In genomic region chr14:97977711-97978261, GRCh38 we compare ENCODE assay signal across 9 cellular contexts.
A peak's percentile ranks its signal among the peaks of the same experiment; 100 is the strongest.
DNase-seq lines count a peak whose midpoint lies in the region; ATAC-seq, FAIRE-seq and TF ChIP-seq lines count a peak whose summit lies in the region.
"Had no signal": no experiment of that assay in that cellular context is flagged by ENCODE, and none has a peak within 500 bp of the region (broad histone marks: within the 10 kb centered on the region; RNA-seq: fewer than 3 reads in every experiment).

No MANE protein-coding gene starts in this region.

- TF ChIP-seq CTCF in Loucy (conservative IDR thresholded peaks at IDR 0.05; ENCODE audit: low read length), result no peak
- no peak for TF ChIP-seq CTCF in bronchial epithelial cell (IDR thresholded peaks at IDR 0.05; ENCODE audit: insufficient read depth, low read length, severe bottlenecking)
- no peak for TF ChIP-seq CTCF in MM.1S (IDR thresholded peaks at IDR 0.05; ENCODE audit: low read length)

- H3K9ac ChIP-seq in Loucy (ENCODE audit: low read depth, low read length, poor library complexity, severe bottlenecking) (peak overlapping the region; percentile 85), muscle layer of colon (ENCODE audit: low read length) (peak overlapping the region; percentile 37), MM.1S (ENCODE audit: low read length) (no peak overlapping the region)

- H3K36me3 ChIP-seq in Loucy (ENCODE audit: insufficient read depth, low read length) (no peaks in the 10 kb centered on the region), bronchial epithelial cell (ENCODE audit: control insufficient read depth, insufficient read depth, low read length) (no peaks in the 10 kb centered on the region), muscle layer of colon (ENCODE audit: insufficient read depth, low read length) (no peaks in the 10 kb centered on the region), MM.1S (replicated peaks; ENCODE audit: insufficient read depth, low read length) (no peaks in the 10 kb centered on the region)

- H4K20me1 ChIP-seq in Loucy (ENCODE audit: insufficient read depth, low read length, poor library complexity, severe bottlenecking) (no peaks in the 10 kb centered on the region), MM.1S (ENCODE audit: insufficient read depth, low read length) (no peaks in the 10 kb centered on the region)

- H3K79me2 ChIP-seq in Loucy (ENCODE audit: insufficient read depth, low read length), result peaks cover 27% of the 10 kb centered on the region
- no peaks in the 10 kb centered on the region for H3K79me2 ChIP-seq in MM.1S (ENCODE audit: low read length)

- ATAC-seq in HG03159 (IDR thresholded peaks at IDR 0.05; ENCODE audit: unreplicated experiment), result no peak

- H3K9me2 ChIP-seq in Loucy (replicated peaks; ENCODE audit: low read depth, low read length), result no peaks in the 10 kb centered on the region
- no peaks in the 10 kb centered on the region for H3K9me2 ChIP-seq in MM.1S (replicated peaks; ENCODE audit: insufficient read depth, low read length)

- H3K4me1 ChIP-seq in Loucy (ENCODE audit: insufficient read depth, low read length, poor library complexity, severe bottlenecking) (peaks cover 57% of the 10 kb centered on the region), muscle layer of colon (ENCODE audit: insufficient read depth, low read length) (peaks cover 40% of the 10 kb centered on the region), MM.1S (ENCODE audit: low read length) (no peaks in the 10 kb centered on the region)

- H2AFZ ChIP-seq in Loucy (ENCODE audit: low read length) (peak overlapping the region; percentile 88), MM.1S (ENCODE audit: low read length) (no peak overlapping the region)

- no peaks in the 10 kb centered on the region for H3F3A ChIP-seq in Loucy (ENCODE audit: low read depth)
- H3F3A ChIP-seq in MM.1S (ENCODE audit: insufficient read depth, low read length), result no peaks in the 10 kb centered on the region

- H3K9me3 ChIP-seq in Loucy (ENCODE audit: insufficient read depth, low read depth, low read length), result no peaks in the 10 kb centered on the region
- H3K9me3 ChIP-seq in muscle layer of colon (ENCODE audit: low read length), result no peaks in the 10 kb centered on the region
- H3K9me3 ChIP-seq in MM.1S (replicated peaks; ENCODE audit: insufficient read depth, low read length), result no peaks in the 10 kb centered on the region

- peak overlapping the region; percentile 91 for H3K4me2 ChIP-seq in Loucy (ENCODE audit: low read depth, low read length, poor library complexity, severe bottlenecking)
- H3K4me2 ChIP-seq in MM.1S (ENCODE audit: low read depth, low read length), result no peak overlapping the region

- peak; percentile 65 for DNase-seq in activated CD4-positive, alpha-beta T cell treated with anti-CD3 and anti-CD28 coated beads for 1 hour
- DNase-seq in bronchial epithelial cell (ENCODE audit: low read depth), result peak; percentile 72
- DNase-seq in stimulated activated CD8-positive, alpha-beta memory T cell treated with anti-CD3 and anti-CD28 coated beads, Interleukin-4, amount 100 ng/mL, for 4 hours (ENCODE audit: low read depth in 2 of 2, low spot score in 1 of 2), result peak; percentile 39 to 55
- no peak for DNase-seq in NCI-H187 treated with DMSO at 0.1 percent for 48 hours (lab: John Stamatoyannopoulos, UW)
- DNase-seq in MM.1S, result no peak

- no peak for FAIRE-seq in bronchial epithelial cell (lab: Jason Lieb, UNC)
- FAIRE-seq: H1 had no signal

- H3K27ac ChIP-seq in muscle layer of colon (ENCODE audit: low read depth, low read length) (peak overlapping the region; percentile 65), MM.1S (ENCODE audit: low read length) (no peak overlapping the region)

- peak overlapping the region; percentile 81 for H3K4me3 ChIP-seq in Loucy (ENCODE audit: low read length, poor library complexity, severe bottlenecking)
- H3K4me3 ChIP-seq in bronchial epithelial cell (ENCODE audit: low read depth, low read length), result peak overlapping the region; percentile 22
- peak overlapping the region; percentile 39 to 70 for H3K4me3 ChIP-seq in muscle layer of colon (ENCODE audit: low read depth in 1 of 2, low read length in 2 of 2)
- no peak overlapping the region for H3K4me3 ChIP-seq in MM.1S (ENCODE audit: low read length)

- no peaks in the 10 kb centered on the region for H3K27me3 ChIP-seq in Loucy (ENCODE audit: insufficient read depth, low read length, poor library complexity, severe bottlenecking)
- H3K27me3 ChIP-seq in bronchial epithelial cell (ENCODE audit: control insufficient read depth, insufficient read depth, low read length), result no peaks in the 10 kb centered on the region
- H3K27me3 ChIP-seq in muscle layer of colon (ENCODE audit: control insufficient read depth in 1 of 2, insufficient read depth in 2 of 2, low read length in 2 of 2), result no peaks in the 10 kb centered on the region
- no peaks in the 10 kb centered on the region for H3K27me3 ChIP-seq in MM.1S (replicated peaks; ENCODE audit: insufficient read depth, low read length)

Comparison
In these comparisons a context has a peak if more than half of its experiments do, and no peak if none do; other contexts are left out.
1. DNase-seq: peak in activated CD4-positive, alpha-beta T cell treated with anti-CD3 and anti-CD28 coated beads for 1 hour (single experiment), bronchial epithelial cell (single experiment) and stimulated activated CD8-positive, alpha-beta memory T cell treated with anti-CD3 and anti-CD28 coated beads, Interleukin-4, amount 100 ng/mL, for 4 hours (2 of 2); none in NCI-H187 treated with DMSO at 0.1 percent for 48 hours (single experiment) and MM.1S (single experiment).